20 cellular contexts compared by ENCODE assay signal in the genomic region with DNA sequence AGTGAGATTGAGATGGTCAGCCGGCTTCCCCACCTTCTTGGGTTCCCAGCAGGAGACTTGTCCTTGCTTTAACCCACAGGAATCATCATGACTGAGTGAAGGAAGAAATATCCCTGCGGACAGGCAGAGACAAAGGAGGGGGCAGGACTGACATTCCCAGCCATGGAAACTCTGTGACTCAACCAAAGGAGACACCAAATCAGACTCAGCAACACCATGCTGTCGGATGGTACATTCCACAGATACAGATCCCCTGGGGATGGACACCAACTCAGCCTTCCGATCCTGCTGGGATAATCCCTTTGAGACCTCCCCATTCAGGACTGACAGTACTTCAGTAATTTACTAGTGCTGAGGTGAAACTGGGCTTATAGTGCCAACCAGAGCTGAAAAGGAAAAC.
A peak's percentile ranks its signal among the peaks of the same experiment; 100 is the strongest.
DNase-seq lines count a peak whose midpoint lies in the region; TF ChIP-seq lines count a peak whose summit lies in the region.
"Had no signal": no experiment of that assay in that cellular context is flagged by ENCODE, and none has a peak within 500 bp of the region (broad histone marks: within the 10 kb centered on the region; RNA-seq: fewer than 3 reads in every experiment).

No MANE protein-coding gene starts in this region.

- H3K27me3 Mint-ChIP-seq in nephron progenitor cell (ENCODE audit: low read depth, poor library complexity), result peaks cover 6% of the 10 kb centered on the region
- H3K27me3 Mint-ChIP-seq: stimulated activated naive CD8-positive, alpha-beta T cell treated with anti-CD3 and anti-CD28 coated beads, Interleukin-15, amount 100 ng/mL, for 72 hours; T-cell had no signal

- peak; percentile 48 for DNase-seq in EH (ENCODE audit: low read depth)
- DNase-seq in T1000 (lab: John Stamatoyannopoulos, UW), result peak; percentile 35
- peak in 1 of 2 donors; percentile 82 for DNase-seq in fibroblast of lung (ENCODE audit: low read depth in 2 of 2)
- peak; percentile 2 for DNase-seq in nephron progenitor cell
- DNase-seq in HUDEP-2 (lab: John Stamatoyannopoulos, UW; ENCODE audit: unreplicated experiment in 76 of 76), result no peak
- no peak for DNase-seq in NCI-H1105 (lab: John Stamatoyannopoulos, UW)
- no peak for DNase-seq in dorsolateral prefrontal cortex
- no peak for DNase-seq in PC-9
- DNase-seq: ACHN; activated effector memory CD4-positive, alpha-beta T cell treated with anti-CD3 and anti-CD28 coated beads, Interleukin-2, amount 50 U/mL, for 16 hours; aorta; dermis blood vessel endothelial cell; left ventricle myocardium superior; NCI-H1048; NCI-H748 treated with DMSO at 0.1 percent for 48 hours; posterior cingulate gyrus; stimulated activated CD4-positive, alpha-beta T cell treated with anti-CD3 and anti-CD28 coated beads, Interleukin-15, amount 100 ng/mL, for 24 hours; stimulated activated naive CD8-positive, alpha-beta T cell treated with anti-CD3 and anti-CD28 coated beads, Interleukin-15, amount 100 ng/mL, for 72 hours; T-cell had no signal

- intact Hi-C loops in dorsolateral prefrontal cortex (cut with DNase I), result no loop called here
- intact Hi-C loops in PC-9 (cut with micrococcal nuclease; ENCODE audit: unreplicated experiment), result no loop called here

- TF ChIP-seq CTCF in fibroblast of lung (conservative IDR thresholded peaks at IDR 0.05 in 1 of 2, IDR thresholded peaks at IDR 0.05 in 1 of 2; ENCODE audit: low read depth in 1 of 2, low read length in 2 of 2), result no peak
- no peak for TF ChIP-seq CTCF in nephron progenitor cell (IDR thresholded peaks at IDR 0.05)
- no peak for TF ChIP-seq CTCF in dorsolateral prefrontal cortex (IDR thresholded peaks at IDR 0.05 in 54 of 56, conservative IDR thresholded peaks at IDR 0.05 in 2 of 56; ENCODE audit: low read depth in 1 of 56, partially characterized antibody in 56 of 56)
- TF ChIP-seq CTCF in PC-9 (conservative IDR thresholded peaks at IDR 0.05), result no peak

- H3K27me3 ChIP-seq in fibroblast of lung (ENCODE audit: control insufficient read depth, insufficient read depth, low read length), result no peaks in the 10 kb centered on the region
- no peaks in the 10 kb centered on the region for H3K27me3 ChIP-seq in dorsolateral prefrontal cortex
- no peaks in the 10 kb centered on the region for H3K27me3 ChIP-seq in PC-9 (ENCODE audit: insufficient read depth, low read depth)

- POLR2A ChIA-PET in PC-9 (lab: Charles Lee; ENCODE audit: unreplicated experiment), result no interaction called here

- H3K4me1 Mint-ChIP-seq in nephron progenitor cell, result peaks cover 12% of the 10 kb centered on the region
- H3K4me1 Mint-ChIP-seq: stimulated activated naive CD8-positive, alpha-beta T cell treated with anti-CD3 and anti-CD28 coated beads, Interleukin-15, amount 100 ng/mL, for 72 hours; T-cell had no signal

- H3K9me2 ChIP-seq in PC-9 (ENCODE audit: insufficient read depth), result no peaks in the 10 kb centered on the region

- no peak overlapping the region for H3K9ac ChIP-seq in fibroblast of lung (ENCODE audit: insufficient read depth, low read length)

- H3K9me3 ChIP-seq in fibroblast of lung (ENCODE audit: control insufficient read depth, insufficient read depth, low read depth, low read length) (no peaks in the 10 kb centered on the region), PC-9 (ENCODE audit: insufficient read depth, low read depth) (no peaks in the 10 kb centered on the region)

- no peak overlapping the region for H3K27ac ChIP-seq in fibroblast of lung (ENCODE audit: insufficient read depth, low read length)
- H3K27ac ChIP-seq in dorsolateral prefrontal cortex, result no peak overlapping the region
- no peak overlapping the region for H3K27ac ChIP-seq in PC-9

- BruUV-seq in PC-9 (replicated peaks; lab: Mats Ljungman, UMichigan), result no TSS peak

- H3F3A ChIP-seq in PC-9 (ENCODE audit: insufficient read depth, low read depth), result no peaks in the 10 kb centered on the region

- H3K4me2 ChIP-seq in fibroblast of lung (ENCODE audit: extremely low read depth, insufficient read depth, low read length) (no peak overlapping the region), PC-9 (no peak overlapping the region)

- H3K79me2 ChIP-seq in fibroblast of lung (ENCODE audit: control insufficient read depth, insufficient read depth, low read length) (no peaks in the 10 kb centered on the region), PC-9 (ENCODE audit: low read depth) (no peaks in the 10 kb centered on the region)

- H3K4me3 ChIP-seq in fibroblast of lung (replicated peaks in 1 of 4; ENCODE audit: control extremely low read depth in 1 of 4, insufficient read depth in 1 of 4, low read depth in 3 of 4, low read length in 4 of 4) (no peak overlapping the region), dorsolateral prefrontal cortex (no peak overlapping the region), PC-9 (no peak overlapping the region)
- H3K4me3 ChIP-seq: K562 had no signal

- H3K4me1 ChIP-seq in fibroblast of lung (ENCODE audit: control insufficient read depth, extremely low read depth, insufficient read depth, low read length), result no peaks in the 10 kb centered on the region
- H3K4me1 ChIP-seq in PC-9 (replicated peaks; ENCODE audit: insufficient read depth), result no peaks in the 10 kb centered on the region

- H4K20me1 ChIP-seq in fibroblast of lung (ENCODE audit: control insufficient read depth, extremely low read depth, insufficient read depth, low read length), result no peaks in the 10 kb centered on the region
- no peaks in the 10 kb centered on the region for H4K20me1 ChIP-seq in PC-9 (ENCODE audit: insufficient read depth)

- peaks cover 16% of the 10 kb centered on the region for H3K36me3 Mint-ChIP-seq in nephron progenitor cell (ENCODE audit: low read depth)
- H3K36me3 Mint-ChIP-seq: T-cell had no signal

- H3K27ac Mint-ChIP-seq in nephron progenitor cell, result peak overlapping the region; percentile 73
- H3K27ac Mint-ChIP-seq: stimulated activated naive CD8-positive, alpha-beta T cell treated with anti-CD3 and anti-CD28 coated beads, Interleukin-15, amount 100 ng/mL, for 72 hours; T-cell had no signal

- H3K36me3 ChIP-seq in fibroblast of lung (ENCODE audit: control insufficient read depth, insufficient read depth, low read length), result no peaks in the 10 kb centered on the region
- no peaks in the 10 kb centered on the region for H3K36me3 ChIP-seq in PC-9 (ENCODE audit: low read depth)

- H2AFZ ChIP-seq in fibroblast of lung (ENCODE audit: low read length), result peak overlapping the region; percentile 26
- H2AFZ ChIP-seq in PC-9, result no peak overlapping the region

- CTCF ChIA-PET in PC-9 (lab: Charles Lee), result no interaction called here

- no peak overlapping the region for H3K4me3 Mint-ChIP-seq in nephron progenitor cell
- H3K4me3 Mint-ChIP-seq: stimulated activated naive CD8-positive, alpha-beta T cell treated with anti-CD3 and anti-CD28 coated beads, Interleukin-15, amount 100 ng/mL, for 72 hours; T-cell had no signal

- H3K9me3 Mint-ChIP-seq in nephron progenitor cell, result peaks cover 31% of the 10 kb centered on the region

Comparison
In these comparisons a context has a peak if more than half of its experiments do, and no peak if none do; other contexts are left out.
1. DNase-seq: peak in EH (single experiment), T1000 (single experiment) and nephron progenitor cell (single experiment); none in HUDEP-2 (0 of 76), NCI-H1105 (single experiment), dorsolateral prefrontal cortex (0 of 10) and PC-9 (0 of 2).